Comparison of ENCODE assay signal across 7 cellular contexts in the genomic region with DNA sequence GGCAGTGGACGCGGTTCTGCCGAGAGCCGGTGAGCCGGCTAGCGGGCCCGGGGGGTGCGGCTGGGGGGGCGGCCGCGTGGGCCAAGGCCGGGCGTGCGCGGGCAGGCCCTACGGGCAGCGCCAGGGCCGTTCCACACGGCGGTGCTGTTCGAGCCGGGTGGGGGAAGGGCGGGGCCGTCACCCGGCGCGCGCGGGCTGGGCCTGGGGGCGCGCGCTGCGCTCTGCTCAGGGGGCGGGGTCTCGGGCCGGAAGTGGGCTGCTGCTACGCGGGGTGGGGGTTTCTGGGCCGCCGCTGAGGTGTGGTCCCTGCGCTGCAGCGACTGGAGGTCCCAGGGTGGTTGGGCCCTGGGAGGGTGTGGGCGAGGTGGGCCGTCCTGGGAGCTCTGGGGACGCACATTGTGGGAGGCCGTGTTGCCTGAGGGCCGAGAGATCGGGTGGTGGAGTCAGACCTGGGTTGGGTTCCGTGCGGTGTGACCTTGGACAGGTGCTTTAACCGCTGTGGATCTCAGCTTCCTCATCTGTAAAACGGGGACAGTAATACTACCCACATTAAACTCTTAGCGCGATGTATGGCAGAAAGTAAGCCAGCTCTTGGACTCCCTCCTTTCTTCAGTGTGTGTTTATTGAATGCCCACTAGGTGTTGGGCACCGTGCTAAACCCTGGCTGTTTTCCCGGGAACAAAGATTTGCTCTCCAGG. TPM values are rescaled to one million over a fixed set of nuclear protein-coding genes. Genes with fewer than 3 reads are reported as not detected.
DNase-seq lines count a peak whose midpoint lies in the region; ATAC-seq and TF ChIP-seq lines count a peak whose summit lies in the region.

No MANE protein-coding gene starts in this region.

- peaks cover 52% of the 10 kb centered on the region for H3K79me2 ChIP-seq in MM.1S (ENCODE audit: low read length)

- H3K4me3 Mint-ChIP-seq in MCF 10A (ENCODE audit: unreplicated experiment): peak overlapping the region; percentile 84

- no peaks in the 10 kb centered on the region for H3K9me2 ChIP-seq in MM.1S (replicated peaks; ENCODE audit: insufficient read depth, low read length)

- no peaks in the 10 kb centered on the region for H3K9me3 Mint-ChIP-seq in MCF 10A (ENCODE audit: unreplicated experiment)

- peak; percentile 17 for DNase-seq in HCEC 1CT
- peak; percentile 40 for DNase-seq in MM.1S
- DNase-seq in T-helper 22 cell (ENCODE audit: low read depth): peak; percentile 75
- DNase-seq in MCF 10A (ENCODE audit: unreplicated experiment): peak; percentile 61
- DNase-seq in stimulated activated CD4-positive, alpha-beta T cell treated with anti-CD3 and anti-CD28 coated beads, Interleukin-1b, Interleukin-23, amount 100 ng/mL, for 48 hours: peak; percentile 84

- peaks cover 33% of the 10 kb centered on the region for H4K20me1 ChIP-seq in MM.1S (ENCODE audit: insufficient read depth, low read length)

- peak; percentile 69 for ATAC-seq in GM18498 (IDR thresholded peaks at IDR 0.05; ENCODE audit: unreplicated experiment)

- peak overlapping the region; percentile 84 for H3K9ac ChIP-seq in MM.1S (ENCODE audit: low read length)

- H3K27me3 Mint-ChIP-seq in MCF 10A (ENCODE audit: insufficient read depth, unreplicated experiment): no peaks in the 10 kb centered on the region

- H3K36me3 ChIP-seq in MM.1S (replicated peaks; ENCODE audit: insufficient read depth, low read length): no peaks in the 10 kb centered on the region

- intact Hi-C loops in MCF 10A (cut with micrococcal nuclease): no loop called here

- POLR2A ChIA-PET in MCF 10A (lab: Yijun Ruan, JAX): interaction anchor here (0.6 to 1.6 kb wide), 19 partner anchors 10 to 1158 kb away, joined by 3 to 6 read pairs (median 4); a partner anchor contains a TSS

- no peaks in the 10 kb centered on the region for H3K9me3 ChIP-seq in MM.1S (replicated peaks; ENCODE audit: insufficient read depth, low read length)

- TSS peak; percentile 29 for BruUV-seq in MCF 10A (replicated peaks; lab: Mats Ljungman, UMichigan)

- H3K27ac ChIP-seq in MM.1S (ENCODE audit: low read length) (peak overlapping the region; percentile 63), layer of hippocampus (ENCODE audit: low read depth, low read length) (peak overlapping the region; percentile 90)

- H3F3A ChIP-seq in MM.1S (ENCODE audit: insufficient read depth, low read length): 0 out of 2 replicates have a peak, but pooled peaks cover 3% of the 10 kb centered on the region

- H2AFZ ChIP-seq in MM.1S (ENCODE audit: low read length): peak overlapping the region; percentile 14; the same call in 1 of the 2 replicates

- TF ChIP-seq CTCF in MM.1S (IDR thresholded peaks at IDR 0.05; ENCODE audit: low read length) (no peak), MCF 10A (IDR thresholded peaks at IDR 0.05; ENCODE audit: unreplicated experiment) (peak; percentile 4)

- H3K4me1 ChIP-seq in MM.1S (ENCODE audit: low read length): peaks cover 14% of the 10 kb centered on the region

- peaks cover 33% of the 10 kb centered on the region for H3K4me1 Mint-ChIP-seq in MCF 10A (ENCODE audit: insufficient read depth, unreplicated experiment)

- H3K27me3 ChIP-seq in MM.1S (replicated peaks; ENCODE audit: insufficient read depth, low read length): no peaks in the 10 kb centered on the region
- no peaks in the 10 kb centered on the region for H3K27me3 ChIP-seq in layer of hippocampus (ENCODE audit: control insufficient read depth, insufficient read depth, low read length)

- H3K4me2 ChIP-seq in MM.1S (ENCODE audit: low read depth, low read length): peak overlapping the region; percentile 95

- H3K36me3 Mint-ChIP-seq in MCF 10A (ENCODE audit: insufficient read depth, unreplicated experiment): peaks cover 3% of the 10 kb centered on the region

- peak overlapping the region; percentile 74 for H3K27ac Mint-ChIP-seq in MCF 10A (ENCODE audit: low read depth, unreplicated experiment)

- H3K4me3 ChIP-seq in MM.1S (ENCODE audit: low read length): peak overlapping the region; percentile 87

- CTCF ChIA-PET in MCF 10A (lab: Yijun Ruan, JAX): interaction anchor here (0.6 to 5.8 kb wide), 10 partner anchors 8 to 146 kb away, joined by 3 to 40 read pairs (median 4); a partner anchor contains a TSS

RNA-seq across cellular contexts. Expression of a gene that starts 0.4 kb away (rescaled TPM):
- total RNA-seq in MCF 10A (2022): 94.9 and 117 TPM in 2 replicates

RNA-seq across cellular contexts. Expression of a gene that starts 38.6 kb away (rescaled TPM):
- not detected in 2 replicates for total RNA-seq in MCF 10A (2022)

RNA-seq across cellular contexts. Expression of a gene that starts 58.0 kb away (rescaled TPM):
- total RNA-seq in MCF 10A (2022): 1.3 and 2.0 TPM in 2 replicates

Comparison
In these comparisons a context has a peak if more than half of its experiments do, and no peak if none do; other contexts are left out.
1. Peak in every context shown above with its lines: DNase-seq, ATAC-seq, H3K4me3 ChIP-seq and H3K27ac ChIP-seq.
2. DNase-seq: peak in every context shown above with its lines; median percentile 84 in stimulated activated CD4-positive, alpha-beta T cell treated with anti-CD3 and anti-CD28 coated beads, Interleukin-1b, Interleukin-23, amount 100 ng/mL, for 48 hours; 75 in T-helper 22 cell; 61 in MCF 10A; 40 in MM.1S; 17 in HCEC 1CT.